In the genomic region with DNA sequence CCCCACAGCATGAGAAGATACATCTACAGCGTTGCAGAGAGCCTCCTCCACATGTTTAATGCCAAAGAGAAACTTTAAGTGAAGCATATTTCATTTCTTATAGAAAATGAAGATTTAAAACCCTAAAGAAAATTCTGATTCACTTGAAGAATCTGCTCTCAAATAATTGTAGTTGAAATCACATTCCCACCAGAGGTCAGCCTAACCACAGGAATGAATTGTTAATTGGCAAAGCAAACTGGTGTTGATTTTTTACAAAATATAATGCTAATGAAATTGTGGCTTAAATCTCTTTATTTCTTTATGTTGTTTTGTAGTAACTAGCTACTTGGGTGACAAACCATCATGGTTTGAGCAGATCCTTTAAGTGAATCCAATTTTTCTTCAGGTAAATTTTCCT, we compare ENCODE assay signal across 9 cellular contexts.
DNase-seq lines count a peak whose midpoint lies in the region; ATAC-seq and TF ChIP-seq lines count a peak whose summit lies in the region.
"Had no signal": no experiment of that assay in that cellular context is flagged by ENCODE, and none has a peak within 500 bp of the region (broad histone marks: within the 10 kb centered on the region; RNA-seq: fewer than 3 reads in every experiment).

No MANE protein-coding gene starts in this region.

- no peak overlapping the region for H3K4me3 Mint-ChIP-seq in stimulated activated memory B cell treated with anti-CD40 and anti-IgM and Interleukin-4, amounts not matched to agents 10 μg/mL and 1 μg/mL and 100 μg/mL, for 72 hours

- H3K27me3 Mint-ChIP-seq in stimulated activated memory B cell treated with anti-CD40 and anti-IgM and Interleukin-4, amounts not matched to agents 10 μg/mL and 1 μg/mL and 100 μg/mL, for 72 hours = no peaks in the 10 kb centered on the region
- H3K27me3 Mint-ChIP-seq: IgD-negative memory B cell had no signal

- no peaks in the 10 kb centered on the region for H3K36me3 Mint-ChIP-seq in stimulated activated memory B cell treated with anti-CD40 and anti-IgM and Interleukin-4, amounts not matched to agents 10 μg/mL and 1 μg/mL and 100 μg/mL, for 72 hours

- no peak overlapping the region for H3K27ac Mint-ChIP-seq in stimulated activated memory B cell treated with anti-CD40 and anti-IgM and Interleukin-4, amounts not matched to agents 10 μg/mL and 1 μg/mL and 100 μg/mL, for 72 hours
- H3K27ac Mint-ChIP-seq: IgD-negative memory B cell had no signal

- peak; percentile 65 for TF ChIP-seq CTCF in VCaP (conservative IDR thresholded peaks at IDR 0.05)

- peaks cover 6% of the 10 kb centered on the region for H3K9me3 Mint-ChIP-seq in stimulated activated memory B cell treated with anti-CD40 and anti-IgM and Interleukin-4, amounts not matched to agents 10 μg/mL and 1 μg/mL and 100 μg/mL, for 72 hours

- ATAC-seq in stimulated activated memory B cell treated with anti-CD40 and anti-IgM and Interleukin-4, amounts not matched to agents 10 μg/mL and 1 μg/mL and 100 μg/mL, for 72 hours = no peak

- peak; percentile 28 for DNase-seq in CD1c-positive myeloid dendritic cell (ENCODE audit: extremely low spot score)
- peak; percentile 20 to 21 for DNase-seq in HAP-1 (ENCODE audit: low spot score in 2 of 2)
- DNase-seq in left kidney (ENCODE audit: low read depth, low spot score) = peak; percentile 52
- DNase-seq in NCI-H187 treated with DMSO at 0.1 percent for 48 hours (lab: John Stamatoyannopoulos, UW) = no peak
- DNase-seq in 8988T = no peak
- no peak for DNase-seq in NK-92 treated with Interleukin-12 subunit alpha and Interleukin-12 subunit beta, amount 100 ng/mL, for 24 hours (lab: John Stamatoyannopoulos, UW)

- H3K4me1 Mint-ChIP-seq in stimulated activated memory B cell treated with anti-CD40 and anti-IgM and Interleukin-4, amounts not matched to agents 10 μg/mL and 1 μg/mL and 100 μg/mL, for 72 hours = peaks cover 10% of the 10 kb centered on the region

- H3K27me3 ChIP-seq in HAP-1 (ENCODE audit: low read depth) = no peaks in the 10 kb centered on the region

- H3K9me3 ChIP-seq in HAP-1 = no peaks in the 10 kb centered on the region

- in situ Hi-C loops in HAP-1 (cut with MboI; ENCODE audit: low sequenced_read_pairs) = loop anchor here (25.0 kb wide), 1 partner anchor 303 kb away; no protein-coding TSS in a partner anchor

- H3K27ac ChIP-seq in VCaP = no peak overlapping the region

- H3K4me1 ChIP-seq in HAP-1 = no peaks in the 10 kb centered on the region

- H3K4me3 ChIP-seq in HAP-1 = no peak overlapping the region

- H3K36me3 ChIP-seq in HAP-1 (replicated peaks) = no peaks in the 10 kb centered on the region

Comparison
In these comparisons a context has a peak if more than half of its experiments do, and no peak if none do; other contexts are left out.
1. DNase-seq: peak in CD1c-positive myeloid dendritic cell (single experiment), HAP-1 (2 of 2) and left kidney (single experiment); none in NCI-H187 treated with DMSO at 0.1 percent for 48 hours (single experiment), 8988T (single experiment) and NK-92 treated with Interleukin-12 subunit alpha and Interleukin-12 subunit beta, amount 100 ng/mL, for 24 hours (single experiment).